8 cellular contexts compared by ENCODE assay signal in genomic region chr1:152869808-152870419, GRCh38.
DNase-seq lines count a peak whose midpoint lies in the region; ATAC-seq lines count a peak whose summit lies in the region.

No MANE protein-coding gene starts in this region.

- no peaks in the 10 kb centered on the region for H3K36me3 ChIP-seq in effector memory CD4-positive, alpha-beta T cell (ENCODE audit: control insufficient read depth, insufficient read depth, low read length)

- no peak overlapping the region for H3K4me3 ChIP-seq in effector memory CD4-positive, alpha-beta T cell (ENCODE audit: insufficient read depth, low read depth, low read length, poor library complexity, severe bottlenecking)

- peak; percentile 38 for DNase-seq in DMS153 (lab: John Stamatoyannopoulos, UW)
- DNase-seq in NCI-H526 (lab: John Stamatoyannopoulos, UW) = peak; percentile 52 to 91
- DNase-seq in activated CD4-positive, alpha-beta T cell treated with anti-CD3 and anti-CD28 coated beads, Interleukin-2, amount 50 U/mL, for 4 hours = peak; percentile 23 to 47
- DNase-seq in effector memory CD4-positive, alpha-beta T cell = peak in 2 of 3 donors; percentile 2 to 23
- DNase-seq in middle frontal gyrus (ENCODE audit: extremely low spot score, low spot score) = peak; percentile 33
- DNase-seq in stimulated activated CD8-positive, alpha-beta memory T cell treated with anti-CD3 and anti-CD28 coated beads, Interleukin-4, amount 100 ng/mL, for 1 hour (ENCODE audit: low read depth in 2 of 2, low spot score in 1 of 2) = peak; percentile 11 to 18

- H3K4me1 ChIP-seq in effector memory CD4-positive, alpha-beta T cell (ENCODE audit: control insufficient read depth, insufficient read depth, low read length, poor library complexity, severe bottlenecking) = no peaks in the 10 kb centered on the region

- H3K9me3 ChIP-seq in effector memory CD4-positive, alpha-beta T cell (ENCODE audit: control insufficient read depth, low read length) = no peaks in the 10 kb centered on the region

- H3K27me3 ChIP-seq in effector memory CD4-positive, alpha-beta T cell (replicated peaks; ENCODE audit: control insufficient read depth, insufficient read depth, low read length, poor library complexity, severe bottlenecking) = no peaks in the 10 kb centered on the region

- peak; percentile 70 for ATAC-seq in HG02678 (IDR thresholded peaks at IDR 0.05; ENCODE audit: unreplicated experiment)
- ATAC-seq in HG03025 (IDR thresholded peaks at IDR 0.05; ENCODE audit: low FRiP score, unreplicated experiment) = no peak

- no peak overlapping the region for H3K27ac ChIP-seq in effector memory CD4-positive, alpha-beta T cell (ENCODE audit: insufficient read depth, low read length, poor library complexity, severe bottlenecking)

Comparison
In these comparisons a context has a peak if more than half of its experiments do, and no peak if none do; other contexts are left out.
1. DNase-seq: peak in every context shown above with its lines; median percentile 72 in NCI-H526; 38 in DMS153; 35 in activated CD4-positive, alpha-beta T cell treated with anti-CD3 and anti-CD28 coated beads, Interleukin-2, amount 50 U/mL, for 4 hours; 33 in middle frontal gyrus; 14 in stimulated activated CD8-positive, alpha-beta memory T cell treated with anti-CD3 and anti-CD28 coated beads, Interleukin-4, amount 100 ng/mL, for 1 hour; 12 in effector memory CD4-positive, alpha-beta T cell.